In genomic region chr7:102097601-102098161, GRCh38 we compare ENCODE assay signal across 13 cellular contexts.
DNase-seq lines count a peak whose midpoint lies in the region; ATAC-seq and TF ChIP-seq lines count a peak whose summit lies in the region.
"Had no signal": no experiment of that assay in that cellular context is flagged by ENCODE, and none has a peak within 500 bp of the region (broad histone marks: within the 10 kb centered on the region; RNA-seq: fewer than 3 reads in every experiment).

No MANE protein-coding gene starts in this region.

- H3K27me3 Mint-ChIP-seq in WTC11 (ENCODE audit: low read depth) (no peaks in the 10 kb centered on the region), mesothelial cell of epicardium (ENCODE audit: low read depth) (no peaks in the 10 kb centered on the region)
- H3K27me3 Mint-ChIP-seq: activated CD4-positive, alpha-beta memory T cell treated with anti-CD3 and anti-CD28 coated beads for 36 hours; naive thymus-derived CD4-positive, alpha-beta T cell; stimulated activated naive CD8-positive, alpha-beta T cell treated with anti-CD3 and anti-CD28 coated beads, Interleukin-15, Interleukin-2, amounts not matched to agents 100 ng/mL and 50 ng/mL, for 24 hours had no signal

- intact Hi-C loops in cardiac septum (cut with DNase I) (no loop called here), Right ventricle myocardium inferior (cut with DNase I) (no loop called here)

- H3K27ac Mint-ChIP-seq in WTC11 = peak overlapping the region; percentile 87
- peak overlapping the region; percentile 93 for H3K27ac Mint-ChIP-seq in mesothelial cell of epicardium
- H3K27ac Mint-ChIP-seq: activated CD4-positive, alpha-beta memory T cell treated with anti-CD3 and anti-CD28 coated beads for 36 hours; naive thymus-derived CD4-positive, alpha-beta T cell; stimulated activated naive CD8-positive, alpha-beta T cell treated with anti-CD3 and anti-CD28 coated beads, Interleukin-15, Interleukin-2, amounts not matched to agents 100 ng/mL and 50 ng/mL, for 24 hours had no signal

- CTCF ChIA-PET in WTC11 (lab: Charles Lee) = interaction anchor here (0.5 kb wide), 1 partner anchor 78 kb away, joined by 6 read pairs; no protein-coding TSS in a partner anchor

- no peak overlapping the region for H3K4me3 Mint-ChIP-seq in WTC11
- no peak overlapping the region for H3K4me3 Mint-ChIP-seq in mesothelial cell of epicardium
- H3K4me3 Mint-ChIP-seq: activated CD4-positive, alpha-beta memory T cell treated with anti-CD3 and anti-CD28 coated beads for 36 hours; naive thymus-derived CD4-positive, alpha-beta T cell; stimulated activated naive CD8-positive, alpha-beta T cell treated with anti-CD3 and anti-CD28 coated beads, Interleukin-15, Interleukin-2, amounts not matched to agents 100 ng/mL and 50 ng/mL, for 24 hours had no signal

- no peak for ATAC-seq in Right ventricle myocardium inferior
- no peak for ATAC-seq in WTC11
- ATAC-seq in HG02763 (IDR thresholded peaks at IDR 0.05; ENCODE audit: unreplicated experiment) = no peak
- no peak for ATAC-seq in HG02938 (IDR thresholded peaks at IDR 0.05; ENCODE audit: unreplicated experiment)
- ATAC-seq: naive thymus-derived CD4-positive, alpha-beta T cell had no signal

- peak; percentile 38 for DNase-seq in cardiac septum (ENCODE audit: low spot score)
- DNase-seq in Right ventricle myocardium inferior (ENCODE audit: missing footprints) = no peak
- no peak for DNase-seq in WTC11 (ENCODE audit: low spot score)
- peak in 1 of 2 experiments; percentile 55 for DNase-seq in mesothelial cell of epicardium (ENCODE audit: low spot score in 2 of 2, unreplicated experiment in 2 of 2)
- no peak for DNase-seq in hippocampal formation (lab: John Stamatoyannopoulos, UW)
- no peak for DNase-seq in Kasumi-1 (lab: John Stamatoyannopoulos, UW)
- DNase-seq: activated CD4-positive, alpha-beta memory T cell treated with anti-CD3 and anti-CD28 coated beads for 36 hours; GOT3; naive thymus-derived CD4-positive, alpha-beta T cell; NCI-H526 had no signal

- TF ChIP-seq CTCF in WTC11 (IDR thresholded peaks at IDR 0.05) = no peak
- no peak for TF ChIP-seq CTCF in mesothelial cell of epicardium (IDR thresholded peaks at IDR 0.05; ENCODE audit: unreplicated experiment)

- H3K4me1 Mint-ChIP-seq in WTC11 (peaks cover 35% of the 10 kb centered on the region), mesothelial cell of epicardium (peaks cover 39% of the 10 kb centered on the region)
- H3K4me1 Mint-ChIP-seq: naive thymus-derived CD4-positive, alpha-beta T cell had no signal

- H3K9me3 Mint-ChIP-seq in WTC11 (no peaks in the 10 kb centered on the region), mesothelial cell of epicardium (no peaks in the 10 kb centered on the region)
- H3K9me3 Mint-ChIP-seq: activated CD4-positive, alpha-beta memory T cell treated with anti-CD3 and anti-CD28 coated beads for 36 hours; naive thymus-derived CD4-positive, alpha-beta T cell; stimulated activated naive CD8-positive, alpha-beta T cell treated with anti-CD3 and anti-CD28 coated beads, Interleukin-15, Interleukin-2, amounts not matched to agents 100 ng/mL and 50 ng/mL, for 24 hours had no signal

- peaks cover 8% of the 10 kb centered on the region for H3K36me3 Mint-ChIP-seq in WTC11
- no peaks in the 10 kb centered on the region for H3K36me3 Mint-ChIP-seq in mesothelial cell of epicardium

- POLR2A ChIA-PET in WTC11 (lab: Charles Lee) = no interaction called here

TF ChIP-seq in WTC11, 78 proteins besides CTCF, POLR2A, EP300 and RAD21 (continues in another document):
- TF ChIP-seq NR1H2 (CRISPR knock-in tag; IDR thresholded peaks at IDR 0.05) (no peak), GABPB1 (CRISPR knock-in tag; IDR thresholded peaks at IDR 0.05) (no peak), HMGA2 (CRISPR knock-in tag; IDR thresholded peaks at IDR 0.05) (no peak), AR (CRISPR knock-in tag; IDR thresholded peaks at IDR 0.05) (no peak), MXD4 (CRISPR knock-in tag; IDR thresholded peaks at IDR 0.05; ENCODE audit: borderline replicate concordance) (no peak), TCF7 (CRISPR knock-in tag; IDR thresholded peaks at IDR 0.05; ENCODE audit: low read depth) (no peak), CDX4 (CRISPR knock-in tag; IDR thresholded peaks at IDR 0.05; ENCODE audit: borderline replicate concordance) (no peak), STAT6 (CRISPR knock-in tag; conservative IDR thresholded peaks at IDR 0.05; ENCODE audit: low read depth) (no peak), SP1 (CRISPR knock-in tag; conservative IDR thresholded peaks at IDR 0.05) (no peak), ELF4 (CRISPR knock-in tag; IDR thresholded peaks at IDR 0.05; ENCODE audit: low read depth) (no peak), ARID4B (CRISPR knock-in tag; IDR thresholded peaks at IDR 0.05; ENCODE audit: borderline replicate concordance) (no peak), ZNF121 (CRISPR knock-in tag; IDR thresholded peaks at IDR 0.05) (no peak), SOX15 (CRISPR knock-in tag; IDR thresholded peaks at IDR 0.05) (no peak)
